ENCODE assay signal across 22 cellular contexts in the genomic region with DNA sequence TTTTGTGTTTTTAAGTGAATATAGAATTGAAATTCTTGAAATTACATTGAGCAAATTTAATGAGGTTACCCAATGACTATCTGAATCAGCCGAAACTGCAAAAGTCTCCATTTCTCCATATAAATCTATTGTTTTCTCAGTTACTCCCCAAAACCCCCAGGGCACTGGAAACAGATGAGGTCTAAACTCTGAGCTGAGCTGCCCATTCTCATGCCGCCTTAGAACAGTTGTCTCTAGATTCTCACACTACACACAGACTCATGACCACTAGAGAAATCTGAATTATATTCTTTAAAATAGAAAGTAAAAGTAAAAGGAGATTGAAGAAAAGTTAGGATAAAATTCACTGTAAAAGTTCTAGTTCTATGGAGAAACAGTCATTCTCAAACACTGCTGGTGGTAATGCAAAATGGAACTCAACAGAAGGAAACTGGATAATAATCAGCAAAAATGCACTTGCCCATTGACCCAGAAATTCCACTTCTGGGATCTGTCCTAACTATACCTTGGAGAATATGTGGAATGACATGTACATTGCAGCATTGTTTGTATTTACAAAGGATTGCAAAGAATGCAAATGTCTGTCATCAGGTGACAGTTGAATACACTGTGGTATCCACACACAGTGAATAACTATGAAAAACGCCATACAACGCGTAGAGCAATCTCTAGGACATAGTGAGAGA.
DNase-seq lines count a peak whose midpoint lies in the region; TF ChIP-seq lines count a peak whose summit lies in the region.
"Had no signal": no experiment of that assay in that cellular context is flagged by ENCODE, and none has a peak within 500 bp of the region (broad histone marks: within the 10 kb centered on the region; RNA-seq: fewer than 3 reads in every experiment).

No MANE protein-coding gene starts in this region.

- H3K27ac Mint-ChIP-seq in activated T-cell treated with anti-CD3 and anti-CD28 coated beads, Interleukin-2, amount 50 U/mL, for 24 hours = peak overlapping the region; percentile 91
- peak overlapping the region; percentile 58 for H3K27ac Mint-ChIP-seq in activated naive CD8-positive, alpha-beta T cell treated with anti-CD3 and anti-CD28 coated beads for 36 hours
- H3K27ac Mint-ChIP-seq: mesothelial cell of epicardium, neural progenitor cell had no signal

- H3K9me2 ChIP-seq in neural cell (ENCODE audit: insufficient read depth, low read length) = no peaks in the 10 kb centered on the region

- peaks cover 20% of the 10 kb centered on the region for H3K36me3 Mint-ChIP-seq in activated T-cell treated with anti-CD3 and anti-CD28 coated beads, Interleukin-2, amount 50 U/mL, for 24 hours (ENCODE audit: low read depth)
- H3K36me3 Mint-ChIP-seq in activated naive CD8-positive, alpha-beta T cell treated with anti-CD3 and anti-CD28 coated beads for 36 hours = peaks cover 29% of the 10 kb centered on the region
- H3K36me3 Mint-ChIP-seq: mesothelial cell of epicardium, neural progenitor cell had no signal

- no peaks in the 10 kb centered on the region for H3F3A ChIP-seq in neural cell (ENCODE audit: insufficient read depth, low read length, poor library complexity, severe bottlenecking)

- H3K4me2 ChIP-seq in neural cell (ENCODE audit: low read length) = no peak overlapping the region
- H3K4me2 ChIP-seq: neural progenitor cell had no signal

- no peaks in the 10 kb centered on the region for H3K79me2 ChIP-seq in neural cell (replicated peaks; ENCODE audit: insufficient read depth, low read length)

- H3K9me3 ChIP-seq in KOPT-K1 (ENCODE audit: insufficient read depth, low read length, poor library complexity, severe bottlenecking) (no peaks in the 10 kb centered on the region), neural cell (ENCODE audit: low read length) (no peaks in the 10 kb centered on the region), left ventricle myocardium inferior (replicated peaks) (no peaks in the 10 kb centered on the region)
- H3K9me3 ChIP-seq: breast epithelium, gastrocnemius medialis, HAP-1, testis had no signal

- no peaks in the 10 kb centered on the region for H3K27me3 Mint-ChIP-seq in activated T-cell treated with anti-CD3 and anti-CD28 coated beads, Interleukin-2, amount 50 U/mL, for 24 hours
- H3K27me3 Mint-ChIP-seq in activated naive CD8-positive, alpha-beta T cell treated with anti-CD3 and anti-CD28 coated beads for 36 hours = no peaks in the 10 kb centered on the region

- no peak overlapping the region for H3K4me3 ChIP-seq in neural cell (ENCODE audit: low read length)
- H3K4me3 ChIP-seq in left ventricle myocardium inferior = no peak overlapping the region
- H3K4me3 ChIP-seq: BLaER1 treated with 17β-estradiol and CSF1 and Interleukin-3, amounts not matched to agents 10 nM and 100 nM; breast epithelium; gastrocnemius medialis; HAP-1; neural progenitor cell; smooth muscle cell; testis had no signal

- no peak for TF ChIP-seq RAD21 in neural cell (conservative IDR thresholded peaks at IDR 0.05)

- H3K27ac ChIP-seq in KOPT-K1 (ENCODE audit: low read depth, low read length, poor library complexity, severe bottlenecking) (peak overlapping the region; percentile 72), neural cell (ENCODE audit: low read length) (no peak overlapping the region), left ventricle myocardium inferior (replicated peaks) (no peak overlapping the region)
- H3K27ac ChIP-seq: BLaER1 treated with 17β-estradiol and CSF1 and Interleukin-3, amounts not matched to agents 10 nM and 100 nM; breast epithelium; gastrocnemius medialis; neural progenitor cell; testis had no signal

- no peak for TF ChIP-seq EP300 in neural cell (conservative IDR thresholded peaks at IDR 0.05; ENCODE audit: poor library complexity, severe bottlenecking)

- intact Hi-C loops in left ventricle myocardium inferior (cut with micrococcal nuclease) = no loop called here

- no peak for DNase-seq in activated T-cell treated with anti-CD3 and anti-CD28 coated beads, Interleukin-2, amount 50 U/mL, for 24 hours
- no peak for DNase-seq in activated T-cell treated with anti-CD3 and anti-CD28 coated beads, Interleukin-2, amount 50 U/mL, for 48 hours
- DNase-seq in activated naive CD8-positive, alpha-beta T cell treated with anti-CD3 and anti-CD28 coated beads for 36 hours = no peak
- no peak for DNase-seq in GM10266 (ENCODE audit: extremely low spot score)
- no peak for DNase-seq in left ventricle myocardium inferior
- no peak for DNase-seq in DMS79 treated with DMSO at 0.1 percent for 48 hours (lab: John Stamatoyannopoulos, UW)
- DNase-seq: dermis blood vessel endothelial cell, gastrocnemius medialis, left cardiac atrium, NCI-H1105 treated with DMSO at 0.1 percent for 48 hours, NCI-H2107, NCI-H526, SHP77, testis had no signal

- H3K9me3 Mint-ChIP-seq in activated T-cell treated with anti-CD3 and anti-CD28 coated beads, Interleukin-2, amount 50 U/mL, for 24 hours = no peaks in the 10 kb centered on the region
- peaks cover 4% of the 10 kb centered on the region for H3K9me3 Mint-ChIP-seq in activated naive CD8-positive, alpha-beta T cell treated with anti-CD3 and anti-CD28 coated beads for 36 hours
- H3K9me3 Mint-ChIP-seq: mesothelial cell of epicardium, neural progenitor cell had no signal

- H3K36me3 ChIP-seq in KOPT-K1 (ENCODE audit: insufficient read depth, low read length) = no peaks in the 10 kb centered on the region
- no peaks in the 10 kb centered on the region for H3K36me3 ChIP-seq in neural cell (ENCODE audit: insufficient read depth, low read length)
- H3K36me3 ChIP-seq in left ventricle myocardium inferior = no peaks in the 10 kb centered on the region
- H3K36me3 ChIP-seq: breast epithelium, gastrocnemius medialis, HAP-1, neural progenitor cell had no signal

- H3K4me1 ChIP-seq in left ventricle myocardium inferior = no peaks in the 10 kb centered on the region
- H3K4me1 ChIP-seq: breast epithelium, gastrocnemius medialis, neural progenitor cell, testis had no signal

- peak overlapping the region; percentile 56 for H3K4me3 Mint-ChIP-seq in activated T-cell treated with anti-CD3 and anti-CD28 coated beads, Interleukin-2, amount 50 U/mL, for 24 hours
- H3K4me3 Mint-ChIP-seq in activated naive CD8-positive, alpha-beta T cell treated with anti-CD3 and anti-CD28 coated beads for 36 hours = peak overlapping the region; percentile 42
- H3K4me3 Mint-ChIP-seq: mesothelial cell of epicardium, neural progenitor cell had no signal

- no peak overlapping the region for H3K9ac ChIP-seq in neural cell (ENCODE audit: low read length)
- H3K9ac ChIP-seq: BLaER1 treated with 17β-estradiol and CSF1 and Interleukin-3, amounts not matched to agents 10 nM and 100 nM; neural progenitor cell had no signal

- no peaks in the 10 kb centered on the region for H3K27me3 ChIP-seq in neural cell (ENCODE audit: insufficient read depth, low read depth, low read length)
- no peaks in the 10 kb centered on the region for H3K27me3 ChIP-seq in left ventricle myocardium inferior (ENCODE audit: low read depth)
- H3K27me3 ChIP-seq: BLaER1 treated with 17β-estradiol and CSF1 and Interleukin-3, amounts not matched to agents 10 nM and 100 nM; breast epithelium; gastrocnemius medialis; neural progenitor cell; testis had no signal

- H3K4me1 Mint-ChIP-seq in activated T-cell treated with anti-CD3 and anti-CD28 coated beads, Interleukin-2, amount 50 U/mL, for 24 hours (ENCODE audit: low read depth) = peaks cover 81% of the 10 kb centered on the region
- H3K4me1 Mint-ChIP-seq in activated naive CD8-positive, alpha-beta T cell treated with anti-CD3 and anti-CD28 coated beads for 36 hours = peaks cover 73% of the 10 kb centered on the region
- H3K4me1 Mint-ChIP-seq: mesothelial cell of epicardium, neural progenitor cell had no signal

- TF ChIP-seq CTCF in neural cell (IDR thresholded peaks at IDR 0.05; ENCODE audit: poor library complexity, severe bottlenecking) (no peak), GM10266 (IDR thresholded peaks at IDR 0.05; ENCODE audit: control insufficient read depth, insufficient read depth, low read depth, missing control alignments) (no peak), left ventricle myocardium inferior (IDR thresholded peaks at IDR 0.05; ENCODE audit: borderline replicate concordance) (no peak)

- H2AFZ ChIP-seq in neural cell (ENCODE audit: low read depth, low read length) = no peak overlapping the region

- H4K20me1 ChIP-seq in neural cell (ENCODE audit: insufficient read depth) = no peaks in the 10 kb centered on the region

TF ChIP-seq in neural cell, 6 proteins besides CTCF, POLR2A, EP300 and RAD21:
- TF ChIP-seq, protein P1, sequence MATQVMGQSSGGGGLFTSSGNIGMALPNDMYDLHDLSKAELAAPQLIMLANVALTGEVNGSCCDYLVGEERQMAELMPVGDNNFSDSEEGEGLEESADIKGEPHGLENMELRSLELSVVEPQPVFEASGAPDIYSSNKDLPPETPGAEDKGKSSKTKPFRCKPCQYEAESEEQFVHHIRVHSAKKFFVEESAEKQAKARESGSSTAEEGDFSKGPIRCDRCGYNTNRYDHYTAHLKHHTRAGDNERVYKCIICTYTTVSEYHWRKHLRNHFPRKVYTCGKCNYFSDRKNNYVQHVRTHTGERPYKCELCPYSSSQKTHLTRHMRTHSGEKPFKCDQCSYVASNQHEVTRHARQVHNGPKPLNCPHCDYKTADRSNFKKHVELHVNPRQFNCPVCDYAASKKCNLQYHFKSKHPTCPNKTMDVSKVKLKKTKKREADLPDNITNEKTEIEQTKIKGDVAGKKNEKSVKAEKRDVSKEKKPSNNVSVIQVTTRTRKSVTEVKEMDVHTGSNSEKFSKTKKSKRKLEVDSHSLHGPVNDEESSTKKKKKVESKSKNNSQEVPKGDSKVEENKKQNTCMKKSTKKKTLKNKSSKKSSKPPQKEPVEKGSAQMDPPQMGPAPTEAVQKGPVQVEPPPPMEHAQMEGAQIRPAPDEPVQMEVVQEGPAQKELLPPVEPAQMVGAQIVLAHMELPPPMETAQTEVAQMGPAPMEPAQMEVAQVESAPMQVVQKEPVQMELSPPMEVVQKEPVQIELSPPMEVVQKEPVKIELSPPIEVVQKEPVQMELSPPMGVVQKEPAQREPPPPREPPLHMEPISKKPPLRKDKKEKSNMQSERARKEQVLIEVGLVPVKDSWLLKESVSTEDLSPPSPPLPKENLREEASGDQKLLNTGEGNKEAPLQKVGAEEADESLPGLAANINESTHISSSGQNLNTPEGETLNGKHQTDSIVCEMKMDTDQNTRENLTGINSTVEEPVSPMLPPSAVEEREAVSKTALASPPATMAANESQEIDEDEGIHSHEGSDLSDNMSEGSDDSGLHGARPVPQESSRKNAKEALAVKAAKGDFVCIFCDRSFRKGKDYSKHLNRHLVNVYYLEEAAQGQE (IDR thresholded peaks at IDR 0.05; ENCODE audit: borderline replicate concordance) = peak; percentile 27
- TF ChIP-seq POLR2AphosphoS5 (IDR thresholded peaks at IDR 0.05) (no peak), SMC3 (conservative IDR thresholded peaks at IDR 0.05; ENCODE audit: poor library complexity) (no peak), TAF1 (IDR thresholded peaks at IDR 0.05; ENCODE audit: low read depth) (no peak), EZH2 (IDR thresholded peaks at IDR 0.05; ENCODE audit: borderline replicate concordance, insufficient read depth, low read length, poor library complexity, severe bottlenecking) (no peak)
TF ChIP-seq in neural cell: peak in this region for 1.
